In genomic region chr1:35573198-35573775, GRCh38 we compare ENCODE assay signal across 8 cellular contexts. TPM values are rescaled to one million over a fixed set of nuclear protein-coding genes. Genes with fewer than 3 reads are reported as not detected.
DNase-seq lines count a peak whose midpoint lies in the region; ATAC-seq, FAIRE-seq and TF ChIP-seq lines count a peak whose summit lies in the region.

TSS of gene TFAP2E (plus strand) at chr1:35573314. CDS start at chr1:35573578, 264 bp downstream.

- peak within 1 kb of the TSS; percentile 74 for H2AFZ ChIP-seq in keratinocyte (ENCODE audit: control insufficient read depth, low read length)

- dilution Hi-C loops in keratinocyte (cut with MboI; ENCODE audit: extremely low pct_ligation_motif_present, low sequenced_read_pairs) = no loop called here

- H3K27me3 ChIP-seq in BJ (ENCODE audit: control insufficient read depth, insufficient read depth, low read length) (peaks cover 2% of the 10 kb centered on the region; the same call in 1 of the 2 replicates), keratinocyte (ENCODE audit: control insufficient read depth, extremely low read depth, insufficient read depth, low read length) (peaks cover 14% of the 10 kb centered on the region), subcutaneous abdominal adipose tissue (ENCODE audit: control insufficient read depth in 5 of 5, insufficient read depth in 4 of 5, low read length in 5 of 5) (peaks cover 11 to 66% (median 26%) of the 10 kb centered on the region in 5 donors)

- H3K27ac ChIP-seq in keratinocyte (ENCODE audit: control insufficient read depth, insufficient read depth, low read length) (no peak within 1 kb of the TSS), subcutaneous abdominal adipose tissue (ENCODE audit: low read depth, low read length) (no peak within 1 kb of the TSS)

- DNase-seq in BJ (ENCODE audit: low read depth) (no peak), NCI-H1105 (lab: John Stamatoyannopoulos, UW) (peak; percentile 30), choroid plexus epithelial cell (ENCODE audit: low read depth) (no peak), keratinocyte (ENCODE audit: low read depth, low spot score) (no peak), NCI-H446 treated with DMSO at 0.1 percent for 48 hours (lab: John Stamatoyannopoulos, UW) (no peak)

- no peak for FAIRE-seq in keratinocyte (lab: Jason Lieb, UNC)

- H3K4me2 ChIP-seq in keratinocyte (ENCODE audit: control insufficient read depth, extremely low read depth, insufficient read depth, low read depth, low read length) = peak within 1 kb of the TSS; percentile 78

- ATAC-seq in HG03280 (IDR thresholded peaks at IDR 0.05; ENCODE audit: unreplicated experiment) (no peak), HG03196 (IDR thresholded peaks at IDR 0.05; ENCODE audit: unreplicated experiment) (no peak)

- H3K36me3 ChIP-seq in BJ (ENCODE audit: control insufficient read depth, insufficient read depth, low read length) (no peaks in the 10 kb centered on the region), keratinocyte (ENCODE audit: control insufficient read depth in 2 of 2, extremely low read depth in 1 of 2, insufficient read depth in 2 of 2, low read length in 2 of 2) (no peaks in the 10 kb centered on the region), subcutaneous abdominal adipose tissue (ENCODE audit: control insufficient read depth in 5 of 5, insufficient read depth in 5 of 5, low read length in 5 of 5) (no peaks in the 10 kb centered on the region)

- H3K9me3 ChIP-seq in keratinocyte (ENCODE audit: control insufficient read depth, low read depth, low read length) (no peaks in the 10 kb centered on the region), subcutaneous abdominal adipose tissue (ENCODE audit: control insufficient read depth in 5 of 5, low read length in 5 of 5) (no peaks in the 10 kb centered on the region)

- H3K4me3 ChIP-seq in BJ (ENCODE audit: low read depth, low read length) = peak within 1 kb of the TSS; percentile 55
- H3K4me3 ChIP-seq in choroid plexus epithelial cell (ENCODE audit: low read depth, low read length) = peak within 1 kb of the TSS; percentile 60
- peak within 1 kb of the TSS; percentile 40 to 67 (median 61) for H3K4me3 ChIP-seq in keratinocyte (ENCODE audit: control insufficient read depth in 2 of 3, extremely low read depth in 1 of 3, insufficient read depth in 2 of 3, low read depth in 1 of 3, low read length in 3 of 3)
- H3K4me3 ChIP-seq in subcutaneous abdominal adipose tissue (ENCODE audit: low read depth in 1 of 5, low read length in 5 of 5) = peak within 1 kb of the TSS in 4 of 5 donors; percentile 55 to 65 (median 60)

- CTCF ChIA-PET in BJ (lab: Yijun Ruan, JAX) = interaction anchor here (0.9 to 5.2 kb wide), 8 partner anchors 8 to 203 kb away, joined by 3 to 68 read pairs (median 4); no protein-coding TSS in a partner anchor

- H3K79me2 ChIP-seq in keratinocyte (ENCODE audit: control insufficient read depth, insufficient read depth, low read length) = no peaks in the 10 kb centered on the region

- POLR2A ChIA-PET in BJ (lab: Charles Lee) = no interaction called here

- H3K9me1 ChIP-seq in keratinocyte (ENCODE audit: control insufficient read depth, extremely low read depth, insufficient read depth, low read length) = no peaks in the 10 kb centered on the region

- H3K4me1 ChIP-seq in keratinocyte (ENCODE audit: control insufficient read depth, extremely low read depth, insufficient read depth, low read length) (peaks cover 43% of the 10 kb centered on the region), subcutaneous abdominal adipose tissue (ENCODE audit: control insufficient read depth in 5 of 5, insufficient read depth in 5 of 5, low read length in 5 of 5) (peaks cover 0 to 39% (median 30%) of the 10 kb centered on the region in 5 donors)

- peak within 1 kb of the TSS; percentile 63 for H3K9ac ChIP-seq in keratinocyte (ENCODE audit: control insufficient read depth, extremely low read depth, insufficient read depth, low read length)
- H3K9ac ChIP-seq in subcutaneous abdominal adipose tissue (ENCODE audit: low read length in 5 of 5) = peak within 1 kb of the TSS in 1 of 5 donors; percentile 43

- no peaks in the 10 kb centered on the region for H4K20me1 ChIP-seq in keratinocyte (ENCODE audit: control insufficient read depth, extremely low read depth, insufficient read depth, low read length)

- TF ChIP-seq CTCF in BJ (IDR thresholded peaks at IDR 0.05; ENCODE audit: insufficient read depth, low read depth, low read length) (no peak), choroid plexus epithelial cell (conservative IDR thresholded peaks at IDR 0.05; ENCODE audit: low read depth, low read length) (no peak), keratinocyte (optimal IDR thresholded peaks at IDR 0.05 in 1 of 3, IDR thresholded peaks at IDR 0.05 in 1 of 3, conservative IDR thresholded peaks at IDR 0.05 in 1 of 3; ENCODE audit: extremely low read depth in 1 of 3, insufficient read depth in 2 of 3, low read length in 3 of 3) (no peak)

RNA-seq across cellular contexts. Expression of gene TFAP2E, which starts in this region (rescaled TPM):
- 0.07 and 0.13 TPM in 2 replicates for polyA plus RNA-seq in BJ (2011; rRNA removed)
- not detected in 2 replicates for polyA minus RNA-seq in BJ (2011; rRNA and poly(A)+ RNA removed)
- 0.26 to 0.67 TPM (median 0.51 TPM) in 3 replicates for polyA plus RNA-seq in keratinocyte
- 0.19 TPM for polyA plus RNA-seq in keratinocyte (2011; ENCODE audit: low read depth)
- polyA plus RNA-seq in keratinocyte (2011; cell fraction: cytosol; rRNA removed) = 0.49 and 0.56 TPM in 2 replicates
- polyA plus RNA-seq in keratinocyte (2011; cell fraction: nucleus; rRNA removed) = 2.1 and 2.7 TPM in 2 replicates
- polyA plus RNA-seq in keratinocyte (2012; ENCODE audit: low replicate concordance) = 0.74 and 1.2 TPM in 2 replicates
- 0.30 TPM in 1 of 3 replicates, not detected in the others for polyA minus RNA-seq in keratinocyte
- polyA minus RNA-seq in keratinocyte (2011; cell fraction: cytosol; rRNA and poly(A)+ RNA removed) = 1.2 TPM
- 0.21 and 0.78 TPM in 2 replicates for polyA minus RNA-seq in keratinocyte (2011; cell fraction: nucleus; rRNA and poly(A)+ RNA removed)
